ENCODE assay signal across 14 cellular contexts in the genomic region with DNA sequence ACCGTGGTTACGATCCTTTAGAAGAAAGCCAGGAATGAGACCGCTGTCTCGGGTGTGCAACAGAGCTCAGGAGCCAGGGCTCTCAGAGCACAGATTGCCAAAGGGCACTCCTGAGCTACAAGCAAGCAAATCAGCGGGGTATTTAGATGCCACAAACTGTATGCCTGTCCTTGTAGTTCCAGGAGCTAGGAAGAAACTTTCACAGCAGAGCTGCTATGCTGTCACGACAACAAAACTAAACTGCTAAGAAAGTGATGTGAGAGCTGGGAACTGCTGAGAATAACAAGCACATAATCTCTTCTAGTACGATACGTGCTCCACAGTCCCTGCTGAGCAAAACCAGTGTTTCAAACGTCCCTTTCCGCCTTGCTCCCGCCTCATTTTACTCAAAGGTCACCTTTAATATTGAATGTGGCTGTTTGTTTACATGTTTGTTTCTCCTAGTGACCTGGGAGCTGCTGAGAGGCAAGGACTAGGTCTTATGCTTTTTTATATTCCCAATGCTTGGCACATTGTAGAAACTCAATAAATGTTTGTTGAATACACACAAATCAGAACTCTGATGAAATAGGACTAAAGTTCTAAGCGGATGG. TPM values are rescaled to one million over a fixed set of nuclear protein-coding genes. Genes with fewer than 3 reads are reported as not detected.
A peak's percentile ranks its signal among the peaks of the same experiment; 100 is the strongest.
DNase-seq lines count a peak whose midpoint lies in the region; ATAC-seq and TF ChIP-seq lines count a peak whose summit lies in the region.
"Had no signal": no experiment of that assay in that cellular context is flagged by ENCODE, and none has a peak within 500 bp of the region (broad histone marks: within the 10 kb centered on the region; RNA-seq: fewer than 3 reads in every experiment).

No MANE protein-coding gene starts in this region.

- ATAC-seq in HG02981 (IDR thresholded peaks at IDR 0.05; ENCODE audit: unreplicated experiment) = no peak
- ATAC-seq in CD8-positive, alpha-beta T cell = no peak
- no peak for ATAC-seq in GM19035 (IDR thresholded peaks at IDR 0.05; ENCODE audit: unreplicated experiment)

- WGBS in prostate gland = 20% methylated on average over 12 of the region's 12 CpGs

- TF ChIP-seq POLR2A in prostate gland (IDR thresholded peaks at IDR 0.05) = no peak

- no peaks in the 10 kb centered on the region for H3K36me3 ChIP-seq in prostate gland
- H3K36me3 ChIP-seq in CD8-positive, alpha-beta T cell (ENCODE audit: insufficient read depth, low read length) = no peaks in the 10 kb centered on the region
- H3K36me3 ChIP-seq: SJCRH30, vagina had no signal

- H3K27ac ChIP-seq in prostate gland = peak overlapping the region; percentile 58 to 59
- H3K27ac ChIP-seq in CD8-positive, alpha-beta T cell (ENCODE audit: low read depth, low read length) = no peak overlapping the region
- H3K27ac ChIP-seq: SJCRH30, vagina had no signal

- DNase-seq in AG10803 (ENCODE audit: low read depth) = no peak
- DNase-seq in astrocyte of the hippocampus (ENCODE audit: low read depth, low spot score) = peak; percentile 65
- peak; percentile 79 for DNase-seq in islet precursor cell
- DNase-seq in prostate gland (ENCODE audit: low spot score) = no peak
- no peak for DNase-seq in NCI-H187 (lab: John Stamatoyannopoulos, UW)
- DNase-seq in CD8-positive, alpha-beta T cell = no peak
- DNase-seq: AML-193, DMS79 treated with DMSO at 0.1 percent for 48 hours, NCI-H2107, SJCRH30 had no signal

- POLR2A ChIA-PET in CD8-positive, alpha-beta T cell (lab: Charles Lee) = no interaction called here

- CTCF ChIA-PET in CD8-positive, alpha-beta T cell (lab: Charles Lee) = interaction anchor here (1.2 kb wide), 1 partner anchor 12 kb away, joined by 3 read pairs; no protein-coding TSS in a partner anchor

- H3K4me3 Mint-ChIP-seq in CD8-positive, alpha-beta T cell = no peak overlapping the region
- H3K4me3 Mint-ChIP-seq: activated naive CD4-positive, alpha-beta T cell treated with anti-CD3 and anti-CD28 coated beads, Interleukin-2, amount 50 U/mL, for 24 hours had no signal

- intact Hi-C loops in prostate gland (cut with DNase I) = loop anchor here (10.0 kb wide), 1 partner anchor 402 kb away; no protein-coding TSS in a partner anchor
- intact Hi-C loops in CD8-positive, alpha-beta T cell (cut with DNase I, micrococcal nuclease) = no loop called here

- TF ChIP-seq CTCF in AG10803 (conservative IDR thresholded peaks at IDR 0.05; ENCODE audit: low read length) = no peak
- TF ChIP-seq CTCF in prostate gland (IDR thresholded peaks at IDR 0.05) = no peak
- TF ChIP-seq CTCF in CD8-positive, alpha-beta T cell (IDR thresholded peaks at IDR 0.05) = no peak

- H3K4me1 Mint-ChIP-seq in CD8-positive, alpha-beta T cell (ENCODE audit: low read depth) = no peaks in the 10 kb centered on the region
- H3K4me1 Mint-ChIP-seq: activated naive CD4-positive, alpha-beta T cell treated with anti-CD3 and anti-CD28 coated beads, Interleukin-2, amount 50 U/mL, for 24 hours had no signal

- H3K4me3 ChIP-seq in AG10803 (ENCODE audit: low read length) = peak overlapping the region; percentile 47
- peak overlapping the region; percentile 7 to 12 for H3K4me3 ChIP-seq in prostate gland
- H3K4me3 ChIP-seq in CD8-positive, alpha-beta T cell (ENCODE audit: low read depth, low read length) = no peak overlapping the region
- H3K4me3 ChIP-seq: SJCRH30, vagina had no signal

- no peaks in the 10 kb centered on the region for H3K27me3 Mint-ChIP-seq in CD8-positive, alpha-beta T cell (ENCODE audit: low read depth)

- no peaks in the 10 kb centered on the region for H3K9me3 Mint-ChIP-seq in CD8-positive, alpha-beta T cell
- H3K9me3 Mint-ChIP-seq: activated naive CD4-positive, alpha-beta T cell treated with anti-CD3 and anti-CD28 coated beads, Interleukin-2, amount 50 U/mL, for 24 hours had no signal

- no peak overlapping the region for H3K27ac Mint-ChIP-seq in CD8-positive, alpha-beta T cell
- H3K27ac Mint-ChIP-seq: activated naive CD4-positive, alpha-beta T cell treated with anti-CD3 and anti-CD28 coated beads, Interleukin-2, amount 50 U/mL, for 24 hours had no signal

- H3K4me1 ChIP-seq in prostate gland (replicated peaks) = no peaks in the 10 kb centered on the region
- no peaks in the 10 kb centered on the region for H3K4me1 ChIP-seq in CD8-positive, alpha-beta T cell (ENCODE audit: insufficient read depth, low read length)
- H3K4me1 ChIP-seq: SJCRH30, vagina had no signal

- H3K9me3 ChIP-seq in prostate gland = no peaks in the 10 kb centered on the region
- no peaks in the 10 kb centered on the region for H3K9me3 ChIP-seq in CD8-positive, alpha-beta T cell (ENCODE audit: low read length)
- H3K9me3 ChIP-seq: SJCRH30, vagina had no signal

- no peaks in the 10 kb centered on the region for H3K27me3 ChIP-seq in prostate gland (replicated peaks; ENCODE audit: insufficient read depth)
- no peaks in the 10 kb centered on the region for H3K27me3 ChIP-seq in CD8-positive, alpha-beta T cell (ENCODE audit: insufficient read depth, low read length)
- H3K27me3 ChIP-seq: SJCRH30, vagina had no signal

- H3K36me3 Mint-ChIP-seq in CD8-positive, alpha-beta T cell = no peaks in the 10 kb centered on the region
- H3K36me3 Mint-ChIP-seq: activated naive CD4-positive, alpha-beta T cell treated with anti-CD3 and anti-CD28 coated beads, Interleukin-2, amount 50 U/mL, for 24 hours had no signal

RNA-seq across cellular contexts. Expression of gene GREM2, which starts 14.7 kb away (rescaled TPM):
- total RNA-seq in prostate gland = 1 to 10 TPM; 1.6 TPM
- total RNA-seq in CD8-positive, alpha-beta T cell = not detected

Comparison
In these comparisons a context has a peak if more than half of its experiments do, and no peak if none do; other contexts are left out.
1. DNase-seq: peak in astrocyte of the hippocampus (single experiment) and islet precursor cell (single experiment); none in AG10803 (single experiment), prostate gland (single experiment), NCI-H187 (0 of 2) and CD8-positive, alpha-beta T cell (0 of 7).